In the genomic region with DNA sequence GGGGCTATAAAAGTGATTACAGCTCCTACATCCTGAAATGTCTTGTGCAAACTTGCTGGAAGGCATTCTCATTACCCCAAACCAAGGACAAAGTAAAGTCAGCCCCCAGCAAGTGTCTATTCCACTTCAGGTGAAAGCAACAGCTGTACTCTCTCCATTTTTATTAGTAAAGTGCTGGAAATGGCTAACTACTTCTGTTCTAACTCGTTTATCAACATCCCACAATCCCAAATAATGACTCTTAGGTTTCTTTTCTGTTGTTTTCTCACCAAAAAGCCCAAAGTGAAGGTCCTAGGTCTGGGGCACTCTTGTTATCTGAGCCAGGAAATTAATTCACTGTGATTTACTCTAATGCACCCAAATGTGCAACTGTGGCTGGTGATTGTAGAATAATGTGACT, we compare ENCODE assay signal across 3 cellular contexts.
"Had no signal": no experiment of that assay in that cellular context is flagged by ENCODE, and none has a peak within 500 bp of the region (broad histone marks: within the 10 kb centered on the region; RNA-seq: fewer than 3 reads in every experiment).

No MANE protein-coding gene starts in this region.

- ATAC-seq: GM12878 had no signal

- DNase-seq: GDM1, GF-D8 had no signal

- H3K4me3 ChIP-seq: GM12878 had no signal
